ENCODE assay signal across 1 cellular context in genomic region chr19:41221514-41222205, GRCh38.
TF ChIP-seq lines count a peak whose summit lies in the region.

No MANE protein-coding gene starts in this region.

TF ChIP-seq in HCT116, 20 proteins besides CTCF, POLR2A, EP300 and RAD21:
- TF ChIP-seq ELF1 (IDR thresholded peaks at IDR 0.05; ENCODE audit: borderline replicate concordance, low read depth) (no peak), ZBTB33 (IDR thresholded peaks at IDR 0.05; ENCODE audit: extremely low read depth, insufficient replicate concordance, low read length) (no peak), CBX3 (IDR thresholded peaks at IDR 0.05; ENCODE audit: low read depth) (no peak), POLR2AphosphoS5 (IDR thresholded peaks at IDR 0.05; ENCODE audit: low read depth, low read length) (no peak), REST (IDR thresholded peaks at IDR 0.05; ENCODE audit: low read depth) (no peak), FOSL1 (IDR thresholded peaks at IDR 0.05; ENCODE audit: low read depth) (no peak), EZH2 (IDR thresholded peaks at IDR 0.05) (no peak), ZFX (IDR thresholded peaks at IDR 0.05) (no peak), TCF7L2 (IDR thresholded peaks at IDR 0.05; ENCODE audit: borderline replicate concordance, extremely low read depth, insufficient read depth, insufficient read length) (no peak), EZH2phosphoT487 (IDR thresholded peaks at IDR 0.05; ENCODE audit: borderline replicate concordance) (no peak), SP1 (IDR thresholded peaks at IDR 0.05; ENCODE audit: low read depth) (no peak), MAX (IDR thresholded peaks at IDR 0.05) (no peak), SRF (IDR thresholded peaks at IDR 0.05; ENCODE audit: low read depth) (no peak)
